In genomic region chr1:212561501-212561931, GRCh38 we compare ENCODE assay signal across 11 cellular contexts. TPM values are rescaled to one million over a fixed set of nuclear protein-coding genes. Genes with fewer than 3 reads are reported as not detected.
DNase-seq lines count a peak whose midpoint lies in the region; ATAC-seq and TF ChIP-seq lines count a peak whose summit lies in the region.
"Had no signal": no experiment of that assay in that cellular context is flagged by ENCODE, and none has a peak within 500 bp of the region (broad histone marks: within the 10 kb centered on the region; RNA-seq: fewer than 3 reads in every experiment).

No MANE protein-coding gene starts in this region.

- no peak overlapping the region for H3K4me3 ChIP-seq in MG63
- H3K4me3 ChIP-seq in dorsolateral prefrontal cortex, result no peak overlapping the region
- H3K4me3 ChIP-seq: HAP-1 had no signal

- no peaks in the 10 kb centered on the region for H3K9me3 ChIP-seq in MG63
- H3K9me3 ChIP-seq: HAP-1 had no signal

- no peak for ATAC-seq in GM21528 (IDR thresholded peaks at IDR 0.05; ENCODE audit: low FRiP score, unreplicated experiment)
- ATAC-seq: activated T-cell treated with anti-CD3 and anti-CD28 coated beads, Interleukin-2, amount 50 U/mL, for 72 hours had no signal

- DNase-seq in AG09319 (ENCODE audit: extremely low read depth, low read depth) (peak; percentile 30), MG63 (peak; percentile 79), dorsolateral prefrontal cortex (peak in 1 of 10 donors; percentile 50), non-pigmented ciliary epithelial cell (ENCODE audit: low read depth) (peak; percentile 31), NCI-H128 (lab: John Stamatoyannopoulos, UW; ENCODE audit: unreplicated experiment) (no peak), cerebellar nuclear complex (lab: John Stamatoyannopoulos, UW) (no peak)
- no peak for DNase-seq in stimulated activated CD4-positive, alpha-beta T cell treated with anti-CD3 and anti-CD28 coated beads, Interleukin-2, amount 100 ng/mL, for 24 hours
- DNase-seq: activated T-cell treated with anti-CD3 and anti-CD28 coated beads, Interleukin-2, amount 50 U/mL, for 72 hours; T-helper 2 cell had no signal

- no peak for TF ChIP-seq CTCF in AG09319 (IDR thresholded peaks at IDR 0.05; ENCODE audit: low read depth, low read length)
- TF ChIP-seq CTCF in dorsolateral prefrontal cortex (IDR thresholded peaks at IDR 0.05 in 54 of 56, conservative IDR thresholded peaks at IDR 0.05 in 2 of 56; ENCODE audit: low read depth in 1 of 56, partially characterized antibody in 56 of 56), result no peak

- H3K36me3 ChIP-seq in MG63, result no peaks in the 10 kb centered on the region
- H3K36me3 ChIP-seq: HAP-1 had no signal

- H3K27me3 ChIP-seq in MG63 (no peaks in the 10 kb centered on the region), dorsolateral prefrontal cortex (no peaks in the 10 kb centered on the region)

- peak overlapping the region in 32 of 59 donors; percentile 1 to 98 (median 36) for H3K27ac ChIP-seq in dorsolateral prefrontal cortex

- intact Hi-C loops in dorsolateral prefrontal cortex (cut with DNase I), result loop anchor here in 1 of 2 donors (5.0 kb wide), 1 partner anchor 84 kb away; no protein-coding TSS in a partner anchor

RNA-seq across cellular contexts. Expression of gene ATF3, which starts 47.0 kb away (rescaled TPM):
- total RNA-seq in MG63 (2014; rRNA removed; shearing (Covaris generic); ENCODE audit: low replicate concordance), result 0.99 and 7.4 TPM in 2 replicates
- 100 to 1,000 TPM in 1 of 120 experiments, 10 to 100 TPM in 70, 1 to 10 TPM in 49; 2.2 to 116 (median 11.2) TPM for total RNA-seq in dorsolateral prefrontal cortex

Comparison
In these comparisons a context has a peak if more than half of its experiments do, and no peak if none do; other contexts are left out.
1. DNase-seq: peak in AG09319 (single experiment), MG63 (single experiment) and non-pigmented ciliary epithelial cell (single experiment); none in NCI-H128 (single experiment), cerebellar nuclear complex (0 of 2) and stimulated activated CD4-positive, alpha-beta T cell treated with anti-CD3 and anti-CD28 coated beads, Interleukin-2, amount 100 ng/mL, for 24 hours (0 of 2).